Comparison of ENCODE assay signal across 1 cellular context in the genomic region with DNA sequence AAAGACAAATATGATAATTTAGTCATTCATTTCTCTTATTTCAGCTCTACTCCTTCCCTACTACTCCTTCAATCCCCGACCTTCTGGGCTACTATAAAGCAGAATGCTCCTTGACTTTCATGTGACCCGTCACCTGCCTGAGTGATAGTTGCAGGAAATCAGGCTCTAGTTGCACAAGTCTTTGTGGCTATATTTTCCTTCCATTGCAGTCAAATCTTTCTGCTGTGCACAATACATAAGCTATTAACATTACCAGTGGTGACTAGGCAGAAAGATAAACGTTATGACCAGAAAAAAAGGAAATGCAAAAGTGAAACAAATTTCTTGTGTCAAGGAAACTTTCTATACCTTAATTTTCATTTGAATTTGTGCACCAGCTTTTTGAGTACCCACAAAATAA.
TF ChIP-seq lines count a peak whose summit lies in the region.

No MANE protein-coding gene starts in this region.

TF ChIP-seq in K562, 482 proteins besides CTCF, POLR2A, EP300 and RAD21 (continued from another document and continues in another):
- TF ChIP-seq, protein P1, sequence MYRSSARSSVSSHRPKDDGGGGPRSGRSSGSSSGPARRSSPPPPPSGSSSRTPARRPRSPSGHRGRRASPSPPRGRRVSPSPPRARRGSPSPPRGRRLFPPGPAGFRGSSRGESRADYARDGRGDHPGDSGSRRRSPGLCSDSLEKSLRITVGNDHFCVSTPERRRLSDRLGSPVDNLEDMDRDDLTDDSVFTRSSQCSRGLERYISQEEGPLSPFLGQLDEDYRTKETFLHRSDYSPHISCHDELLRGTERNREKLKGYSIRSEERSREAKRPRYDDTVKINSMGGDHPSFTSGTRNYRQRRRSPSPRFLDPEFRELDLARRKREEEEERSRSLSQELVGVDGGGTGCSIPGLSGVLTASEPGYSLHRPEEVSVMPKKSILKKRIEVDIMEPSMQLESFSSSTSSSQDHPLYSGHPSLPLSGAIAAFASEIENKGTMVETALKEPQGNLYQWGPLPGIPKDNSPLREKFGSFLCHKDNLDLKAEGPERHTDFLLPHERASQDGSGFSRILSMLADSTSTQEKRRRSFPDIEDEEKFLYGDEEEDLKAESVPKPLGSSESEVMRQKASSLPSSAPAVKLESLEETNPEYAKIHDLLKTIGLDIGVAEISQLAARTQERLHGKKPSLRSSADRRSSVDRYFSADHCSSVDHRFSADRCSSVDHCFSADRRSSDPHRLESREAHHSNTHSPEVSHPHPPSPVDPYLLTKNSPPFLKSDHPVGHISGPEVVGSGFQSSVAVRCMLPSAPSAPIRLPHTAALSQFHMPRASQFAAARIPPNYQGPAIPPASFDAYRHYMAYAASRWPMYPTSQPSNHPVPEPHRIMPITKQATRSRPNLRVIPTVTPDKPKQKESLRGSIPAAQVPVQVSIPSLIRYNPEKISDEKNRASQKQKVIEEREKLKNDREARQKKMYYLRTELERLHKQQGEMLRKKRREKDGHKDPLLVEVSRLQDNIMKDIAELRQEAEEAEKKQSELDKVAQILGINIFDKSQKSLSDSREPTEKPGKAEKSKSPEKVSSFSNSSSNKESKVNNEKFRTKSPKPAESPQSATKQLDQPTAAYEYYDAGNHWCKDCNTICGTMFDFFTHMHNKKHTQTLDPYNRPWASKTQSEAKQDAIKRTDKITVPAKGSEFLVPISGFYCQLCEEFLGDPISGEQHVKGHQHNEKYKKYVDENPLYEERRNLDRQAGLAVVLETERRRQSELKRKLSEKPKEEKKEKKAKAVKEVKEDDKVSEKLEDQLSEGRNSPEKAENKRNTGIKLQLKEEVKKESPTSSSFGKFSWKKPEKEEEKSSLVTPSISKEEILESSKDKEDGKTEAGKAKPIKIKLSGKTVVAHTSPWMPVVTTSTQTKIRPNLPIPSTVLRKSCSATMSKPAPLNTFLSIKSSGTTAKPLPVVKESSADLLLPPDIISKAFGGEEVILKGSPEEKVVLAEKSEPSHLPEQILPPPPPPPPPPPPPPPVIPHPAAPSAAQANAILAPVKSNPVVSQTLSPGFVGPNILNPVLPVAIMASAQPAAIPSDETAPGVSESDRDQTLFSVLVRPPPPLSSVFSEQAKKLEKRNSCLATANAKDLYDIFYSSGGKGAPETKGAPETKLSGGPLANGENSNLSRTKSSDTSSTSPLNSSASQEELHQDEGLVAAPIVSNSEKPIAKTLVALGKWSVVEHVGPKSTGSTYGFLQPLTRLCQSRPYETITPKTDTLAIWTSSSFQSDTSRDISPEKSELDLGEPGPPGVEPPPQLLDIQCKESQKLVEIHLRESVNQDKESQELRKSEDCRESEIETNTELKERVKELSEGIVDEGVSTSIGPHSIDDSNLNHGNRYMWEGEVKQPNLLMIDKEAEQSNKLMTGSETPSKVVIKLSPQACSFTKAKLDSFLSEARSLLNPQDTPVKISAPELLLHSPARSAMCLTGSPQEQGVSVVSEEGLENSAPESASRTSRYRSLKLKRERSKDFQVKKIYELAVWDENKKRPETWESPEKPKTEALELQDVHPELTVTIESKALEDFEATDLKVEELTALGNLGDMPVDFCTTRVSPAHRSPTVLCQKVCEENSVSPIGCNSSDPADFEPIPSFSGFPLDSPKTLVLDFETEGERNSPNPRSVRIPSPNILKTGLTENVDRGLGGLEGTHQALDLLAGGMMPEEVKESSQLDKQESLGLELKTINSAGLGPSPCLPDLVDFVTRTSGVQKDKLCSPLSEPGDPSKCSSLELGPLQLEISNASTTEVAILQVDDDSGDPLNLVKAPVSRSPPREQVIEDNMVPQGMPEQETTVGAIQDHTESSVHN (IDR thresholded peaks at IDR 0.05; ENCODE audit: borderline replicate concordance in 1 of 2, low read depth in 1 of 2) = 0 out of 4 replicates have a peak, but pooled peaks of 1 of the 2 experiments have one; percentile 67
- TF ChIP-seq PHF20 (IDR thresholded peaks at IDR 0.05; ENCODE audit: partially characterized antibody) (no peak), ZNF316 (IDR thresholded peaks at IDR 0.05) (peak; percentile 79), PTTG1 (tag; IDR thresholded peaks at IDR 0.05; ENCODE audit: low read depth) (no peak), ESRRB (CRISPR knock-in tag; IDR thresholded peaks at IDR 0.05; ENCODE audit: borderline replicate concordance) (no peak), ZBTB7A (IDR thresholded peaks at IDR 0.05; ENCODE audit: borderline replicate concordance, control insufficient read depth, low read depth, low read length) (no peak), RBM14 (IDR thresholded peaks at IDR 0.05; ENCODE audit: borderline replicate concordance, insufficient read depth, low read depth, low read length) (no peak), RBM34 (IDR thresholded peaks at IDR 0.05; ENCODE audit: borderline replicate concordance, insufficient read depth, low read length) (no peak), MCM2 (IDR thresholded peaks at IDR 0.05; ENCODE audit: low read depth) (no peak), ZNF133 (CRISPR knock-in tag; IDR thresholded peaks at IDR 0.05) (no peak), SRSF9 (IDR thresholded peaks at IDR 0.05; ENCODE audit: borderline replicate concordance, low read depth, low read length) (no peak), ZKSCAN3 (CRISPR knock-in tag; IDR thresholded peaks at IDR 0.05) (no peak), BDP1 (IDR thresholded peaks at IDR 0.05; ENCODE audit: insufficient read depth, insufficient read length) (no peak), BRF1 (IDR thresholded peaks at IDR 0.05; ENCODE audit: borderline replicate concordance, extremely low read depth, insufficient read length) (no peak), ARID2 (IDR thresholded peaks at IDR 0.05) (no peak), MYBL2 (IDR thresholded peaks at IDR 0.05; ENCODE audit: low read depth) (no peak; the same call in 1 of the 2 replicates), MYBL2 (CRISPR knock-in tag; IDR thresholded peaks at IDR 0.05; ENCODE audit: borderline replicate concordance) (no peak), NFYB (IDR thresholded peaks at IDR 0.05; ENCODE audit: extremely low read depth, insufficient read length) (no peak), SRF (CRISPR knock-in tag; IDR thresholded peaks at IDR 0.05) (no peak), ZSCAN29 (IDR thresholded peaks at IDR 0.05) (no peak), TAF15 (IDR thresholded peaks at IDR 0.05; ENCODE audit: low read depth, low read length) (no peak), SLC30A9 (CRISPR knock-in tag; IDR thresholded peaks at IDR 0.05) (no peak), KLF1 (tag; IDR thresholded peaks at IDR 0.05) (no peak), ZBTB8A (IDR thresholded peaks at IDR 0.05; ENCODE audit: partially characterized antibody) (no peak), CEBPB (tag; IDR thresholded peaks at IDR 0.05) (peak; percentile 94), JUN (IDR thresholded peaks at IDR 0.05; ENCODE audit: borderline replicate concordance, low read depth, low read length) (no peak), JUN (CRISPR knock-in tag; IDR thresholded peaks at IDR 0.05; ENCODE audit: borderline replicate concordance) (no peak), RCOR1 (IDR thresholded peaks at IDR 0.05; ENCODE audit: borderline replicate concordance in 1 of 2, low read depth in 2 of 2, low read length in 2 of 2) (peak in 1 of 2 experiments; percentile 90; a peak in 2 of 4 replicates), CXXC5 (CRISPR knock-in tag; IDR thresholded peaks at IDR 0.05) (no peak; the same call in 1 of the 2 replicates), NCOA4 (IDR thresholded peaks at IDR 0.05; ENCODE audit: partially characterized antibody) (no peak), TRIM24 (IDR thresholded peaks at IDR 0.05) (peak; percentile 50 to 64; a peak in 1 of 4 replicates), HDAC1 (IDR thresholded peaks at IDR 0.05) (peak in 1 of 2 experiments; percentile 83; a peak in 2 of 4 replicates), ZKSCAN8 (CRISPR knock-in tag; IDR thresholded peaks at IDR 0.05) (no peak)
- TF ChIP-seq, protein P2, sequence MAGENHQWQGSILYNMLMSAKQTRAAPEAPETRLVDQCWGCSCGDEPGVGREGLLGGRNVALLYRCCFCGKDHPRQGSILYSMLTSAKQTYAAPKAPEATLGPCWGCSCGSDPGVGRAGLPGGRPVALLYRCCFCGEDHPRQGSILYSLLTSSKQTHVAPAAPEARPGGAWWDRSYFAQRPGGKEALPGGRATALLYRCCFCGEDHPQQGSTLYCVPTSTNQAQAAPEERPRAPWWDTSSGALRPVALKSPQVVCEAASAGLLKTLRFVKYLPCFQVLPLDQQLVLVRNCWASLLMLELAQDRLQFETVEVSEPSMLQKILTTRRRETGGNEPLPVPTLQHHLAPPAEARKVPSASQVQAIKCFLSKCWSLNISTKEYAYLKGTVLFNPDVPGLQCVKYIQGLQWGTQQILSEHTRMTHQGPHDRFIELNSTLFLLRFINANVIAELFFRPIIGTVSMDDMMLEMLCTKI (IDR thresholded peaks at IDR 0.05; ENCODE audit: partially characterized antibody) = no peak
- TF ChIP-seq, protein P3, sequence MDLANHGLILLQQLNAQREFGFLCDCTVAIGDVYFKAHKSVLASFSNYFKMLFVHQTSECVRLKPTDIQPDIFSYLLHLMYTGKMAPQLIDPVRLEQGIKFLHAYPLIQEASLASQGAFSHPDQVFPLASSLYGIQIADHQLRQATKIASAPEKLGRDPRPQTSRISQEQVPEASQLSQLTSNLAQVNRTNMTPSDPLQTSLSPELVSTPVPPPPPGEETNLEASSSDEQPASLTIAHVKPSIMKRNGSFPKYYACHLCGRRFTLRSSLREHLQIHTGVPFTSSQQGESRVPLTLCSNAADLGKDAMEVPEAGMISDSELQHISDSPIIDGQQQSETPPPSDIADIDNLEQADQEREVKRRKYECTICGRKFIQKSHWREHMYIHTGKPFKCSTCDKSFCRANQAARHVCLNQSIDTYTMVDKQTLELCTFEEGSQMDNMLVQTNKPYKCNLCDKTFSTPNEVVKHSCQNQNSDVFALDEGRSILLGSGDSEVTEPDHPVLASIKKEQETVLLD (IDR thresholded peaks at IDR 0.05) = no peak
- TF ChIP-seq, protein P4, sequence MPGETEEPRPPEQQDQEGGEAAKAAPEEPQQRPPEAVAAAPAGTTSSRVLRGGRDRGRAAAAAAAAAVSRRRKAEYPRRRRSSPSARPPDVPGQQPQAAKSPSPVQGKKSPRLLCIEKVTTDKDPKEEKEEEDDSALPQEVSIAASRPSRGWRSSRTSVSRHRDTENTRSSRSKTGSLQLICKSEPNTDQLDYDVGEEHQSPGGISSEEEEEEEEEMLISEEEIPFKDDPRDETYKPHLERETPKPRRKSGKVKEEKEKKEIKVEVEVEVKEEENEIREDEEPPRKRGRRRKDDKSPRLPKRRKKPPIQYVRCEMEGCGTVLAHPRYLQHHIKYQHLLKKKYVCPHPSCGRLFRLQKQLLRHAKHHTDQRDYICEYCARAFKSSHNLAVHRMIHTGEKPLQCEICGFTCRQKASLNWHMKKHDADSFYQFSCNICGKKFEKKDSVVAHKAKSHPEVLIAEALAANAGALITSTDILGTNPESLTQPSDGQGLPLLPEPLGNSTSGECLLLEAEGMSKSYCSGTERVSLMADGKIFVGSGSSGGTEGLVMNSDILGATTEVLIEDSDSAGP (CRISPR knock-in tag; IDR thresholded peaks at IDR 0.05) = no peak
- TF ChIP-seq, protein P5, sequence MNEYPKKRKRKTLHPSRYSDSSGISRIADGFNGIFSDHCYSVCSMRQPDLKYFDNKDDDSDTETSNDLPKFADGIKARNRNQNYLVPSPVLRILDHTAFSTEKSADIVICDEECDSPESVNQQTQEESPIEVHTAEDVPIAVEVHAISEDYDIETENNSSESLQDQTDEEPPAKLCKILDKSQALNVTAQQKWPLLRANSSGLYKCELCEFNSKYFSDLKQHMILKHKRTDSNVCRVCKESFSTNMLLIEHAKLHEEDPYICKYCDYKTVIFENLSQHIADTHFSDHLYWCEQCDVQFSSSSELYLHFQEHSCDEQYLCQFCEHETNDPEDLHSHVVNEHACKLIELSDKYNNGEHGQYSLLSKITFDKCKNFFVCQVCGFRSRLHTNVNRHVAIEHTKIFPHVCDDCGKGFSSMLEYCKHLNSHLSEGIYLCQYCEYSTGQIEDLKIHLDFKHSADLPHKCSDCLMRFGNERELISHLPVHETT (CRISPR knock-in tag; conservative IDR thresholded peaks at IDR 0.05 in 1 of 2, IDR thresholded peaks at IDR 0.05 in 1 of 2) = 0 out of 4 replicates have a peak, but pooled peaks of 1 of the 2 experiments have one; percentile 42
- TF ChIP-seq, protein P6, sequence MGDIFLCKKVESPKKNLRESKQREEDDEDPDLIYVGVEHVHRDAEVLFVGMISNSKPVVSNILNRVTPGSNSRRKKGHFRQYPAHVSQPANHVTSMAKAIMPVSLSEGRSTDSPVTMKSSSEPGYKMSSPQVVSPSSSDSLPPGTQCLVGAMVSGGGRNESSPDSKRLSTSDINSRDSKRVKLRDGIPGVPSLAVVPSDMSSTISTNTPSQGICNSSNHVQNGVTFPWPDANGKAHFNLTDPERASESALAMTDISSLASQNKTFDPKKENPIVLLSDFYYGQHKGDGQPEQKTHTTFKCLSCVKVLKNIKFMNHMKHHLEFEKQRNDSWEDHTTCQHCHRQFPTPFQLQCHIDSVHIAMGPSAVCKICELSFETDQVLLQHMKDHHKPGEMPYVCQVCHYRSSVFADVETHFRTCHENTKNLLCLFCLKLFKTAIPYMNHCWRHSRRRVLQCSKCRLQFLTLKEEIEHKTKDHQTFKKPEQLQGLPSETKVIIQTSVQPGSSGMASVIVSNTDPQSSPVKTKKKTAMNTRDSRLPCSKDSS (IDR thresholded peaks at IDR 0.05; ENCODE audit: low read depth, partially characterized antibody) = no peak
